Comparison of ENCODE assay signal across 8 cellular contexts in genomic region chr7:151276651-151277590, GRCh38. TPM values are rescaled to one million over a fixed set of nuclear protein-coding genes. Genes with fewer than 3 reads are reported as not detected.
DNase-seq lines count a peak whose midpoint lies in the region; ATAC-seq, FAIRE-seq and TF ChIP-seq lines count a peak whose summit lies in the region.

No MANE protein-coding gene starts in this region.

- intact Hi-C loops in body of pancreas (cut with DNase I): no loop called here

- H3K27me3 ChIP-seq in body of pancreas (no peaks in the 10 kb centered on the region), iPS-15b (ENCODE audit: control insufficient read depth, insufficient read depth, low read length) (peaks cover 35% of the 10 kb centered on the region)

- H3K36me3 ChIP-seq in body of pancreas (replicated peaks in 1 of 2; ENCODE audit: insufficient read depth in 1 of 2, low read depth in 2 of 2) (no peaks in the 10 kb centered on the region), iPS-15b (ENCODE audit: control insufficient read depth, insufficient read depth, low read length) (no peaks in the 10 kb centered on the region)

- TF ChIP-seq EP300 in A549 (IDR thresholded peaks at IDR 0.05): no peak

- peak overlapping the region; percentile 78 to 95 for H3K27ac ChIP-seq in A549
- peak overlapping the region in 2 of 4 donors; percentile 12 to 13 for H3K27ac ChIP-seq in body of pancreas

- H3K9me3 ChIP-seq in A549: no peaks in the 10 kb centered on the region
- no peaks in the 10 kb centered on the region for H3K9me3 ChIP-seq in body of pancreas
- H3K9me3 ChIP-seq in iPS-15b (ENCODE audit: control insufficient read depth, insufficient read depth, low read length): no peaks in the 10 kb centered on the region

- no peak for FAIRE-seq in A549 (lab: Jason Lieb, UNC)

- ATAC-seq in A549: peak; percentile 75 to 88
- peak; percentile 75 for ATAC-seq in GM18867 (IDR thresholded peaks at IDR 0.05; ENCODE audit: unreplicated experiment)
- ATAC-seq in body of pancreas: peak; percentile 69
- no peak for ATAC-seq in GM21825 (IDR thresholded peaks at IDR 0.05; ENCODE audit: unreplicated experiment)

- H3K4me2 ChIP-seq in A549: peak overlapping the region; percentile 90

- DNase-seq in A549 (ENCODE audit: low read depth in 1 of 2, low spot score in 1 of 2): peak; percentile 61 to 66
- peak; percentile 86 for DNase-seq in NB4 (ENCODE audit: low read depth)
- DNase-seq in T-helper 2 cell: peak in 4 of 5 experiments; percentile 30 to 82 (median 34)
- peak; percentile 35 to 59 (median 50) for DNase-seq in body of pancreas
- DNase-seq in skeletal muscle cell (ENCODE audit: low read depth): peak; percentile 24

- TF ChIP-seq RAD21 in A549 (conservative IDR thresholded peaks at IDR 0.05 in 1 of 2, IDR thresholded peaks at IDR 0.05 in 1 of 2): no peak

- TF ChIP-seq CTCF in A549 (IDR thresholded peaks at IDR 0.05) (no peak), NB4 (IDR thresholded peaks at IDR 0.05; ENCODE audit: low read depth, low read length) (no peak), body of pancreas (IDR thresholded peaks at IDR 0.05) (no peak)

- H3K4me3 ChIP-seq in A549 (peak overlapping the region; percentile 79), NB4 (ENCODE audit: low read depth, low read length) (peak overlapping the region; percentile 29), body of pancreas (no peak overlapping the region), iPS-15b (ENCODE audit: low read depth, low read length) (peak overlapping the region; percentile 33), skeletal muscle cell (ENCODE audit: low read depth, low read length) (peak overlapping the region; percentile 47)

- H3K9ac ChIP-seq in iPS-15b (ENCODE audit: low read depth, low read length): peak overlapping the region; percentile 19

- 20% methylated on average over 42 of the region's 63 CpGs for WGBS in A549 (ENCODE audit: missing lambda C conversion rate)
- WGBS in body of pancreas, 2 donors: 0 to 3% methylated on average over 22 to 55 of the region's 63 CpGs

- CTCF ChIA-PET in A549 (lab: Yijun Ruan, JAX): interaction anchor here (1.2 to 1.9 kb wide), 3 partner anchors 19 to 39 kb away, joined by 3 to 5 read pairs (median 3); no protein-coding TSS in a partner anchor

- POLR2A ChIA-PET in A549 (lab: Yijun Ruan, JAX): interaction anchor here (0.5 to 1.6 kb wide), 3 partner anchors 25 to 90 kb away, joined by 3 to 4 read pairs (median 3); partner anchors contain the start of genes ABCF2 and ASB10

- H3K4me1 ChIP-seq in A549 (peaks cover 13% of the 10 kb centered on the region; the same call in 2 of the 3 replicates), body of pancreas (peaks cover 24% of the 10 kb centered on the region), iPS-15b (ENCODE audit: control insufficient read depth, insufficient read depth, low read length) (no peaks in the 10 kb centered on the region)

- TF ChIP-seq POLR2A in A549 (IDR thresholded peaks at IDR 0.05; ENCODE audit: low read length) (peak; percentile 63), NB4 (IDR thresholded peaks at IDR 0.05; ENCODE audit: extremely low read depth, insufficient read length) (peak; percentile 63), body of pancreas (IDR thresholded peaks at IDR 0.05) (no peak)

TF ChIP-seq in A549, 52 proteins besides CTCF, POLR2A, EP300 and RAD21:
- TF ChIP-seq MAX (IDR thresholded peaks at IDR 0.05) (peak; percentile 27; the same call in 1 of the 2 replicates), JUNB (IDR thresholded peaks at IDR 0.05) (no peak), RFX5 (IDR thresholded peaks at IDR 0.05) (no peak), PHF8 (IDR thresholded peaks at IDR 0.05; ENCODE audit: borderline replicate concordance, low read depth) (peak; percentile 14; the same call in 1 of the 2 replicates), CBX2 (IDR thresholded peaks at IDR 0.05; ENCODE audit: borderline replicate concordance, low read depth) (no peak)

RNA-seq across cellular contexts. Expression of gene SMARCD3, which starts 28.4 kb away (rescaled TPM):
- 12.5 and 14.5 TPM in 2 replicates for polyA plus RNA-seq in A549 (2011; rRNA removed)
- polyA plus RNA-seq in A549 (2012; cell fraction: cytosol; rRNA removed): 10.9 and 14.3 TPM in 2 replicates
- polyA plus RNA-seq in A549 (2012; cell fraction: nucleus; rRNA removed): 48.7 and 61.4 TPM in 2 replicates
- 10.6 to 11.9 TPM (median 11.6 TPM) in 3 replicates for polyA plus RNA-seq in A549 (2017; fragmentation: RNase III; extraction: RNeasy Plus Mini Kit Qiagen cat#74134 plus additional on column Dnase treatment)
- 13.0 and 15.2 TPM in 2 replicates for polyA minus RNA-seq in A549 (2011; rRNA and poly(A)+ RNA removed)
- total RNA-seq in body of pancreas: 10 to 100 TPM; 22.3 to 37.2 TPM

RNA-seq across cellular contexts. Expression of gene CHPF2, which starts 44.6 kb away (rescaled TPM):
- polyA plus RNA-seq in A549 (2011; rRNA removed) (14.9 and 17.2 TPM in 2 replicates), A549 (2017; fragmentation: RNase III; extraction: RNeasy Plus Mini Kit Qiagen cat#74134 plus additional on column Dnase treatment) (24.7 to 29.6 TPM (median 28.0 TPM) in 3 replicates)
- polyA plus RNA-seq in A549 (2012; cell fraction: cytosol; rRNA removed): 22.6 and 34.6 TPM in 2 replicates
- polyA plus RNA-seq in A549 (2012; cell fraction: nucleus; rRNA removed): 62.9 and 75.7 TPM in 2 replicates
- polyA minus RNA-seq in A549 (2011; rRNA and poly(A)+ RNA removed): 16.7 and 27.0 TPM in 2 replicates
- 10 to 100 TPM; 24.4 to 52.1 TPM for total RNA-seq in body of pancreas

RNA-seq across cellular contexts. Expression of gene ABCF2, which starts 49.9 kb away (rescaled TPM):
- polyA plus RNA-seq in A549 (2011; rRNA removed) (47.8 and 53.8 TPM in 2 replicates), A549 (2017; fragmentation: RNase III; extraction: RNeasy Plus Mini Kit Qiagen cat#74134 plus additional on column Dnase treatment) (69.1 to 76.3 TPM (median 70.9 TPM) in 3 replicates)
- 59.3 and 63.3 TPM in 2 replicates for polyA plus RNA-seq in A549 (2012; cell fraction: cytosol; rRNA removed)
- polyA plus RNA-seq in A549 (2012; cell fraction: nucleus; rRNA removed): 70.5 and 71.8 TPM in 2 replicates
- 61.8 and 67.2 TPM in 2 replicates for polyA minus RNA-seq in A549 (2011; rRNA and poly(A)+ RNA removed)
- total RNA-seq in body of pancreas: 10 to 100 TPM; 11.9 to 13.5 TPM

Comparison
In these comparisons a context has a peak if more than half of its experiments do, and no peak if none do; other contexts are left out.
1. DNase-seq: peak in every context shown above with its lines; median percentile 86 in NB4; 64 in A549; 50 in body of pancreas; 34 in T-helper 2 cell; 24 in skeletal muscle cell.
2. H3K4me3 ChIP-seq: peak in A549 (single experiment), NB4 (single experiment), iPS-15b (single experiment) and skeletal muscle cell (single experiment); none in body of pancreas (0 of 2).
3. POLR2A ChIP-seq: peak in A549 (single experiment) and NB4 (single experiment); none in body of pancreas (0 of 3).